30 cellular contexts compared by ENCODE assay signal in the genomic region with DNA sequence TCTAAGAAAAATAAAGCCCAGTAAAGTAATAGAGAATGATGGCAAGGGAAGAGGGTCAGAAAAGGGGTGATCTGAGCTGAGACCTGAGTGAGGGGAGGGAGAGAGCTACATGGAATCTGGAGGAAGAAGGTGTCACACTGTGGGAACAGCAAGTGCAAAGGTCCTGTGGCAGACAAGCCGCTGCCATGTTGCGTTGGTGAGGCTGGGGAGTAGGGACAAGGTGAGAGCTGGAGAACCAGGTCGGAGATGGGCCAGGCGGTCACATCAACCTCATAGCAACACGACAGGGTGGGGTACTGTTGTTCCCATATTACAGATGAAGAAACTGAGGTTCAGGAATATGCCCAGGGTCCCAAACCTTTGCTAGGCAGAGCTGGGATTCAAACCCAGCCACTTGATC. TPM values are rescaled to one million over a fixed set of nuclear protein-coding genes. Genes with fewer than 3 reads are reported as not detected.
"Had no signal": no experiment of that assay in that cellular context is flagged by ENCODE, and none has a peak within 500 bp of the region (broad histone marks: within the 10 kb centered on the region; RNA-seq: fewer than 3 reads in every experiment).

No MANE protein-coding gene starts in this region.

- H3K4me3 ChIP-seq: esophagus squamous epithelium, gastrocnemius medialis, heart right ventricle, left lung, lower lobe of right lung, mucosa of descending colon had no signal

- H3K9me3 Mint-ChIP-seq: dendritic cell treated with granulocyte-macrophage colony-stimulating factor and Interleukin-4, amounts not matched to agents 40 ng/mL and 50 ng/mL, for 4 days; effector memory CD8-positive, alpha-beta T cell; endodermal cell; mesothelial cell of epicardium had no signal

- H3K9me3 ChIP-seq: esophagus squamous epithelium, gastrocnemius medialis, heart right ventricle, left lung, lower lobe of right lung, mucosa of descending colon had no signal

- ATAC-seq: effector memory CD8-positive, alpha-beta T cell; esophagus mucosa; gastrocnemius medialis; heart right ventricle; left cardiac atrium; left lung; left ventricle myocardium superior; lower lobe of right lung; mucosa of descending colon had no signal

- H3K4me1 Mint-ChIP-seq: endodermal cell, mesothelial cell of epicardium, naive B cell had no signal

- H3K27ac ChIP-seq: epithelial cell of prostate, esophagus squamous epithelium, gastrocnemius medialis, heart right ventricle, left lung, lower lobe of right lung had no signal

- FAIRE-seq: colon, endometrium, islet of Langerhans, keratinocyte had no signal

- H3K36me3 Mint-ChIP-seq: mesothelial cell of epicardium, naive B cell had no signal

- H3K4me1 ChIP-seq: gastrocnemius medialis, heart right ventricle, left lung, lower lobe of right lung had no signal

- H3K36me3 ChIP-seq: esophagus squamous epithelium, gastrocnemius medialis, heart right ventricle, left lung, lower lobe of right lung had no signal

- H3K4me3 Mint-ChIP-seq: dendritic cell treated with granulocyte-macrophage colony-stimulating factor and Interleukin-4, amounts not matched to agents 40 ng/mL and 50 ng/mL, for 4 days; effector memory CD8-positive, alpha-beta T cell; endodermal cell; mesothelial cell of epicardium had no signal

- DNase-seq: cortex of kidney; effector CD8-positive, alpha-beta T cell; effector memory CD8-positive, alpha-beta T cell; endodermal cell; erythroblast; esophagus squamous epithelium; foreskin fibroblast; foreskin melanocyte; gastrocnemius medialis; glutamatergic neuron; heart right ventricle; hippocampal formation; left cardiac atrium; left lung; left ventricle myocardium superior; lower lobe of right lung; mesenchymal stem cell; mucosa of descending colon; naive B cell had no signal

- H3K27ac Mint-ChIP-seq: dendritic cell treated with granulocyte-macrophage colony-stimulating factor and Interleukin-4, amounts not matched to agents 40 ng/mL and 50 ng/mL, for 4 days; effector memory CD8-positive, alpha-beta T cell; endodermal cell; mesothelial cell of epicardium had no signal

RNA-seq across cellular contexts. Expression of a gene that starts 16.6 kb away (rescaled TPM):
- total RNA-seq: dermis microvascular lymphatic vessel endothelial cell, glomerular endothelial cell, lung microvascular endothelial cell had no signal
